8 cellular contexts compared by ENCODE assay signal in the genomic region with DNA sequence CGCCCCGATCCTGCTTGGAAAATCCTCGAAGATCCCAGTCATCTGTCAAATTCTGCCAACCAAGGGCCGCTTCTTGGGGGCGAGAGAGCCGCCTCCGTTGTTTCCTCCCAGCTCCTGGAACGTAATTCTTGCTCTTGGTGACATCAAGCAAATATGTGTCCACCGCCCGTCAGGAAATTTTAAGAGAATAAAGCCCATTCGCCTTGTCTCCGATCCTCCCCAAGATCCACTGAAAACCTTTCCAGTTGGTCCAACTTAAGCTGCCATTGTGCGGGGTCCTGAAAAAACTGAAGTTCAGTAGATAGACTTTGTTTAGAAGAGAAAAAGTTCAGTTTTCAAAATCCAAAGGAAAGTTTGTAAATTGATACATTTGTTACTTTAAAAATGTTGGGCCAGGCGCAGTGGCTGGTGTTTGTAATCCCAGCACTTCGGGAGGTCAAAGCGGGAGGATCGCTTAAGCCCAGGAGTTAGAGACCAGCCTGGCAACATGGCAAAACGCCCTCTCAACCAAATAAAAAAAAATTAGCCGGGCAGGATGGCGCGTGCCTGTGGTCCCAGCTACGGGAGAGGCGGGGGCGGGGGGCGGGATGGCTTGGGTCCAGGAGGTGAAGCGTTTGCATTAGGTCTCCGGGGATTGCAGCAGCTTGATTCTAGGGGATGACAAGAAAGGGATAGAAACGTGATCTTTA. TPM values are rescaled to one million over a fixed set of nuclear protein-coding genes. Genes with fewer than 3 reads are reported as not detected.
DNase-seq lines count a peak whose midpoint lies in the region; ATAC-seq and TF ChIP-seq lines count a peak whose summit lies in the region.

No MANE protein-coding gene starts in this region.

- peaks cover 11 to 27% (median 21%) of the 10 kb centered on the region in 11 experiments; a peak in 21 of 22 replicates for H3K36me3 ChIP-seq in BLaER1 treated with 17β-estradiol and CSF1 and Interleukin-3, amounts not matched to agents 10 nM and 100 nM
- H3K36me3 ChIP-seq in right atrium auricular region (peaks cover 3% of the 10 kb centered on the region), gastrocnemius medialis (peaks cover 0 to 16% of the 10 kb centered on the region in 2 donors)

- H3K9me3 Mint-ChIP-seq in activated CD4-positive, alpha-beta memory T cell treated with anti-CD3 and anti-CD28 coated beads, Interleukin-2, amount 10 ng/mL, durations not matched to agents 7 days and 5 days = no peaks in the 10 kb centered on the region

- H3K4me3 Mint-ChIP-seq in activated CD4-positive, alpha-beta memory T cell treated with anti-CD3 and anti-CD28 coated beads, Interleukin-2, amount 10 ng/mL, durations not matched to agents 7 days and 5 days = peak overlapping the region; percentile 91

- no peak for TF ChIP-seq CTCF in right atrium auricular region (IDR thresholded peaks at IDR 0.05)
- TF ChIP-seq CTCF in gastrocnemius medialis (IDR thresholded peaks at IDR 0.05 in 4 of 5, conservative IDR thresholded peaks at IDR 0.05 in 1 of 5) = no peak

- no peak for TF ChIP-seq POLR2A in gastrocnemius medialis (IDR thresholded peaks at IDR 0.05)

- ATAC-seq in gastrocnemius medialis (no peak), HG03097 (IDR thresholded peaks at IDR 0.05; ENCODE audit: low FRiP score, unreplicated experiment) (no peak)

- H3K4me2 ChIP-seq in BLaER1 treated with 17β-estradiol and CSF1 and Interleukin-3, amounts not matched to agents 10 nM and 100 nM = peak overlapping the region; percentile 82 to 97 (median 92)

- peak overlapping the region; percentile 89 for H3K27ac Mint-ChIP-seq in activated CD4-positive, alpha-beta memory T cell treated with anti-CD3 and anti-CD28 coated beads, Interleukin-2, amount 10 ng/mL, durations not matched to agents 7 days and 5 days

- DNase-seq in HK-2 (ENCODE audit: unreplicated experiment) (peak; percentile 22), right atrium auricular region (ENCODE audit: low spot score) (peak; percentile 67), gastrocnemius medialis (peak in 1 of 2 donors; percentile 5), NCI-H226 (no peak), activated gamma-delta T cell (lab: John Stamatoyannopoulos, UW) (no peak)
- DNase-seq in activated CD4-positive, alpha-beta memory T cell treated with anti-CD3 and anti-CD28 coated beads, Interleukin-2, amount 10 ng/mL, durations not matched to agents 7 days and 5 days = no peak

- peaks cover 10 to 36% (median 30%) of the 10 kb centered on the region in 11 experiments; a peak in 20 of 22 replicates for H4K20me1 ChIP-seq in BLaER1 treated with 17β-estradiol and CSF1 and Interleukin-3, amounts not matched to agents 10 nM and 100 nM

- peaks cover 31% of the 10 kb centered on the region for H3K36me3 Mint-ChIP-seq in activated CD4-positive, alpha-beta memory T cell treated with anti-CD3 and anti-CD28 coated beads, Interleukin-2, amount 10 ng/mL, durations not matched to agents 7 days and 5 days (ENCODE audit: low read depth)

- peak overlapping the region; percentile 74 to 95 (median 90) for H3K4me3 ChIP-seq in BLaER1 treated with 17β-estradiol and CSF1 and Interleukin-3, amounts not matched to agents 10 nM and 100 nM
- H3K4me3 ChIP-seq in right atrium auricular region (peak overlapping the region; percentile 97 to 98), gastrocnemius medialis (peak overlapping the region; percentile 85 to 97 (median 90))

- CTCF ChIA-PET in activated CD4-positive, alpha-beta memory T cell treated with anti-CD3 and anti-CD28 coated beads, Interleukin-2, amount 10 ng/mL, durations not matched to agents 7 days and 5 days (lab: Charles Lee) = interaction anchor here (1.0 to 3.7 kb wide), 4 partner anchors 11 to 46 kb away, joined by 4 to 16 read pairs (median 6); no protein-coding TSS in a partner anchor

- H3K4me1 Mint-ChIP-seq in activated CD4-positive, alpha-beta memory T cell treated with anti-CD3 and anti-CD28 coated beads, Interleukin-2, amount 10 ng/mL, durations not matched to agents 7 days and 5 days = peaks cover 49% of the 10 kb centered on the region

- in situ Hi-C loops in gastrocnemius medialis (cut with MboI; ENCODE audit: low sequenced_read_pairs in 4 of 4) = loop anchor here in 2 of 4 donors (25.0 kb wide), 2 partner anchors 194 to 269 kb away; a partner anchor contains a TSS

- H3K9me3 ChIP-seq in BLaER1 treated with 17β-estradiol and CSF1 and Interleukin-3, amounts not matched to agents 10 nM and 100 nM (replicated peaks in 1 of 11) = no peaks in the 10 kb centered on the region
- no peaks in the 10 kb centered on the region for H3K9me3 ChIP-seq in right atrium auricular region
- H3K9me3 ChIP-seq in gastrocnemius medialis = no peaks in the 10 kb centered on the region

- H3K27me3 Mint-ChIP-seq in activated CD4-positive, alpha-beta memory T cell treated with anti-CD3 and anti-CD28 coated beads, Interleukin-2, amount 10 ng/mL, durations not matched to agents 7 days and 5 days = peaks cover 4% of the 10 kb centered on the region

- peaks cover 16 to 48% (median 37%) of the 10 kb centered on the region in 10 experiments for H3K4me1 ChIP-seq in BLaER1 treated with 17β-estradiol and CSF1 and Interleukin-3, amounts not matched to agents 10 nM and 100 nM
- H3K4me1 ChIP-seq in right atrium auricular region (peaks cover 0 to 23% of the 10 kb centered on the region in 2 donors), gastrocnemius medialis (peaks cover 19 to 23% of the 10 kb centered on the region in 2 donors)

- peak overlapping the region; percentile 95 to 99 (median 98) for H3K27ac ChIP-seq in BLaER1 treated with 17β-estradiol and CSF1 and Interleukin-3, amounts not matched to agents 10 nM and 100 nM
- peak overlapping the region; percentile 93 to 95 for H3K27ac ChIP-seq in right atrium auricular region
- H3K27ac ChIP-seq in gastrocnemius medialis = peak overlapping the region; percentile 89 to 97 (median 94)

- intact Hi-C loops in gastrocnemius medialis (cut with DNase I; ENCODE audit: low total_unique reads) = loop anchor here (2.0 kb wide), 1 partner anchor 257 kb away; no protein-coding TSS in a partner anchor

- H3K9ac ChIP-seq in BLaER1 treated with 17β-estradiol and CSF1 and Interleukin-3, amounts not matched to agents 10 nM and 100 nM = peak overlapping the region; percentile 88 to 99 (median 98)

- H3K27me3 ChIP-seq in BLaER1 treated with 17β-estradiol and CSF1 and Interleukin-3, amounts not matched to agents 10 nM and 100 nM = no peaks in the 10 kb centered on the region
- H3K27me3 ChIP-seq in right atrium auricular region = no peaks in the 10 kb centered on the region
- H3K27me3 ChIP-seq in gastrocnemius medialis = no peaks in the 10 kb centered on the region

- POLR2A ChIA-PET in activated CD4-positive, alpha-beta memory T cell treated with anti-CD3 and anti-CD28 coated beads, Interleukin-2, amount 10 ng/mL, durations not matched to agents 7 days and 5 days (lab: Charles Lee) = interaction anchor here (1.1 to 4.0 kb wide), 14 partner anchors 10 to 258 kb away, joined by 3 to 48 read pairs (median 12); a partner anchor contains a TSS

RNA-seq across cellular contexts. Expression of a gene that starts 1.0 kb away (rescaled TPM):
- total RNA-seq in activated CD4-positive, alpha-beta memory T cell treated with anti-CD3 and anti-CD28 coated beads, Interleukin-2, amount 10 ng/mL, durations not matched to agents 7 days and 5 days = 10 to 100 TPM; 37.2 to 38.0 TPM
- total RNA-seq in right atrium auricular region (10 to 100 TPM; 23.3 to 24.9 TPM), gastrocnemius medialis (10 to 100 TPM; 22.1 to 41.3 (median 30.1) TPM)

Comparison
In these comparisons a context has a peak if more than half of its experiments do, and no peak if none do; other contexts are left out.
1. DNase-seq: peak in HK-2 (single experiment) and right atrium auricular region (single experiment); none in activated CD4-positive, alpha-beta memory T cell treated with anti-CD3 and anti-CD28 coated beads, Interleukin-2, amount 10 ng/mL, durations not matched to agents 7 days and 5 days (single experiment), NCI-H226 (single experiment) and activated gamma-delta T cell (single experiment).
2. Peak in every context shown above with its lines, with median percentiles within 50 percentile points of each other: H3K27ac ChIP-seq and H3K4me3 ChIP-seq.